Comparison of ENCODE assay signal across 9 cellular contexts in the genomic region with DNA sequence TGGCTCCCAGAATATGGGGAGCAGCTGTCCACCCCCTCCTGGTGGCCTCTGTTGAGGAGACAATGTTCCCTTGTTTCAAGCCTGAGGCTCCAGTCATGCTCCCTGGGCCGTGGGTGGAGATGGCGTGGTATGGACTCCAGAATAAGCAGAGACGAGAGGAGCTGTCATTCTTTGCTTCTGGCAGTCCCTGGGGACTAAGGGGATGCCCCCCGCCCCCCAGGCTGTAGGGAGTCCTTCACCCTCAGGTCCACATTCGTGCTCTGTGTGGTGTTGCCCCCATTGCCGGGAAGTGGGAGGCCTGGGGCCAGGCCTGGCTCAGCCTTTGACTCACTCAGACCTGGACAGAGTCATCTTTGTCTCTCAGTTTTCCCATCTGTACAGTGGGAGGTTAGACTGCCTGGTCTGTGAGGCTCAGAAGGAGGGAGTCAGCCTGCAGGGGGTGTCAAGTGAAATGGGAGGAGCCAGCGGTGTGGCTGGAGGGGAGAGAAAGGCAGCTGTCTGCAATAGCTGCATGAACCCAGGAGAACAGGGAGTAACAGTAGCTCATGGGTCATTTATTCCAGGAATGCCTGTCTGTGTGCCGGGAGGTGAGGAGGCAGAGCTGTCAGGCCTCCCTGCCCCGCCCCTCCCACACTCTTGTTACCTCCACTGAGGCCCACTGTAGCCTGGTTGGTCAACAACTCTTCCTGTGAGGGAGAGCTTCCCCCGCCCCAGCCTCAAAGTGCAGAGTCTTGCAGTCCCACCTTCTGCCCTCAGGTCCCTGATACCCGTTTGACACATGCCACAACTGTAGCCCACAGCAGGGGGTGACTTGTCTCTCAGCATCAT.
DNase-seq lines count a peak whose midpoint lies in the region; ATAC-seq lines count a peak whose summit lies in the region.
"Had no signal": no experiment of that assay in that cellular context is flagged by ENCODE, and none has a peak within 500 bp of the region (broad histone marks: within the 10 kb centered on the region; RNA-seq: fewer than 3 reads in every experiment).

No MANE protein-coding gene starts in this region.

- H3K27me3 ChIP-seq in subcutaneous abdominal adipose tissue (ENCODE audit: control insufficient read depth in 5 of 5, insufficient read depth in 4 of 5, low read length in 5 of 5): no peaks in the 10 kb centered on the region

- H3K36me3 Mint-ChIP-seq in activated naive CD8-positive, alpha-beta T cell treated with anti-CD3 and anti-CD28 coated beads, Interleukin-2, amount 50 U/mL, for 24 hours (ENCODE audit: low read depth): no peaks in the 10 kb centered on the region

- H3K4me1 Mint-ChIP-seq in activated naive CD8-positive, alpha-beta T cell treated with anti-CD3 and anti-CD28 coated beads, Interleukin-2, amount 50 U/mL, for 24 hours: no peaks in the 10 kb centered on the region

- peaks cover 0 to 3% (median 0%) of the 10 kb centered on the region in 5 donors for H3K36me3 ChIP-seq in subcutaneous abdominal adipose tissue (ENCODE audit: control insufficient read depth in 5 of 5, insufficient read depth in 5 of 5, low read length in 5 of 5)

- H3K4me1 ChIP-seq in subcutaneous abdominal adipose tissue (ENCODE audit: control insufficient read depth in 5 of 5, insufficient read depth in 5 of 5, low read length in 5 of 5): peaks cover 18 to 97% (median 89%) of the 10 kb centered on the region in 5 donors

- no peaks in the 10 kb centered on the region for H3K9me3 ChIP-seq in subcutaneous abdominal adipose tissue (ENCODE audit: control insufficient read depth in 5 of 5, low read length in 5 of 5)
- H3K9me3 ChIP-seq: A549 had no signal

- DNase-seq in NCI-H2107 treated with DMSO at 0.1 percent for 48 hours (lab: John Stamatoyannopoulos, UW; ENCODE audit: unreplicated experiment) (peak; percentile 23), NCI-H2107 (lab: John Stamatoyannopoulos, UW) (no peak), iPS-NIHi11 (ENCODE audit: low spot score) (peak; percentile 61), NCI-H345 (lab: John Stamatoyannopoulos, UW) (no peak)
- no peak for DNase-seq in activated naive CD8-positive, alpha-beta T cell treated with anti-CD3 and anti-CD28 coated beads, Interleukin-2, amount 50 U/mL, for 24 hours

- peak overlapping the region; percentile 72 for H3K27ac ChIP-seq in subcutaneous abdominal adipose tissue (ENCODE audit: low read depth, low read length)

- H3K27ac Mint-ChIP-seq in activated naive CD8-positive, alpha-beta T cell treated with anti-CD3 and anti-CD28 coated beads, Interleukin-2, amount 50 U/mL, for 24 hours: no peak overlapping the region

- no peak overlapping the region for H3K4me3 Mint-ChIP-seq in activated naive CD8-positive, alpha-beta T cell treated with anti-CD3 and anti-CD28 coated beads, Interleukin-2, amount 50 U/mL, for 24 hours

- H3K27me3 Mint-ChIP-seq in activated naive CD8-positive, alpha-beta T cell treated with anti-CD3 and anti-CD28 coated beads, Interleukin-2, amount 50 U/mL, for 24 hours: peaks cover 4% of the 10 kb centered on the region

- no peaks in the 10 kb centered on the region for H3K9me3 Mint-ChIP-seq in activated naive CD8-positive, alpha-beta T cell treated with anti-CD3 and anti-CD28 coated beads, Interleukin-2, amount 50 U/mL, for 24 hours

- peak overlapping the region in 4 of 5 donors; percentile 54 to 82 (median 74) for H3K4me3 ChIP-seq in subcutaneous abdominal adipose tissue (ENCODE audit: low read depth in 1 of 5, low read length in 5 of 5)
- H3K4me3 ChIP-seq: A549 had no signal

- H3K9ac ChIP-seq in subcutaneous abdominal adipose tissue (ENCODE audit: low read length in 5 of 5): peak overlapping the region in 4 of 5 donors; percentile 35 to 73 (median 60)

- peak; percentile 12 for ATAC-seq in activated naive CD8-positive, alpha-beta T cell treated with anti-CD3 and anti-CD28 coated beads, Interleukin-2, amount 50 U/mL, for 24 hours
- ATAC-seq in HG03196 (IDR thresholded peaks at IDR 0.05; ENCODE audit: unreplicated experiment) (no peak), GM18858 (IDR thresholded peaks at IDR 0.05; ENCODE audit: unreplicated experiment) (no peak)

Comparison
In these comparisons a context has a peak if more than half of its experiments do, and no peak if none do; other contexts are left out.
1. DNase-seq: peak in NCI-H2107 treated with DMSO at 0.1 percent for 48 hours (single experiment) and iPS-NIHi11 (single experiment); none in NCI-H2107 (single experiment), activated naive CD8-positive, alpha-beta T cell treated with anti-CD3 and anti-CD28 coated beads, Interleukin-2, amount 50 U/mL, for 24 hours (single experiment) and NCI-H345 (single experiment).